10 cellular contexts compared by ENCODE assay signal in the genomic region with DNA sequence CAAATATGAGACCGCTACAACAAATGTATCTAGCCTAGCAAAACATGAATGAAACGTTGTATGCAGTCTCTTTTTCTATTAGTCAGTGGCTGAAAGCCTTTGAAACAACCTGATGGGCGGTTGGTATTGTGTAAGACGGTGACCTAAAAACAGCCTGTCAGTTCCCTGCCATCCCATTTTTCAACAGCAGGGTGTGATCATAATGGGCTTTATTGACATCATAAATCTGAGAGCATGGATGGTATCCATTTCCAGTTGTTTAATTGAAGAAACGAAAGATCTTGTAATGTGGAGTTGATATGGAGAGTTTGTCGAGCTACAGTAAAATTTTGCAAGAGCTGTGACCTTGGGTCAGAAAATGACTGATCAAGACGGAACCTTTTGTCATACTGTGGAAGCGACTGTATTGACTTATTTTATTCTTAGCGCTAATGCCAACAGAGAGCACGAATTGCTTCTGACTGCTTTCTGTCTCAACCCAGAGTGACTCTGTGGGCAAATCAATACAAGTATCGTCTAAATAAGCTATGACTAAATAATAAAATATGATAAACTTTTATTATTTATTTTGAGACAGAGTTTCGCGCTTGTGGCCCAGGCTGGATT. TPM values are rescaled to one million over a fixed set of nuclear protein-coding genes. Genes with fewer than 3 reads are reported as not detected.
DNase-seq lines count a peak whose midpoint lies in the region; TF ChIP-seq lines count a peak whose summit lies in the region.
"Had no signal": no experiment of that assay in that cellular context is flagged by ENCODE, and none has a peak within 500 bp of the region (broad histone marks: within the 10 kb centered on the region; RNA-seq: fewer than 3 reads in every experiment).

No MANE protein-coding gene starts in this region.

- no peak overlapping the region for H3K4me3 ChIP-seq in lower leg skin (ENCODE audit: low read depth, poor library complexity, severe bottlenecking)

- in situ Hi-C loops in SK-MEL-5 (cut with HindIII; ENCODE audit: low pct_unique_long_range_greater_than_20kb, low sequenced_read_pairs): no loop called here

- BruUV-seq in Calu3 (replicated peaks; lab: Mats Ljungman, UMichigan): no TSS peak

- H3K27ac Mint-ChIP-seq in Calu3 (ENCODE audit: unreplicated experiment): no peak overlapping the region
- H3K27ac Mint-ChIP-seq: nephron had no signal

- intact Hi-C loops in Calu3 (cut with micrococcal nuclease; ENCODE audit: unreplicated experiment) (no loop called here), lower leg skin (cut with DNase I; ENCODE audit: low total_unique reads) (no loop called here)

- TF ChIP-seq CTCF in Calu3 (IDR thresholded peaks at IDR 0.05; ENCODE audit: unreplicated experiment) (peak; percentile 28), GM20000 (IDR thresholded peaks at IDR 0.05; ENCODE audit: extremely low read depth, missing control alignments) (no peak), lower leg skin (IDR thresholded peaks at IDR 0.05) (no peak)

- 67% methylated on average over 13 of the region's 13 CpGs for WGBS in lower leg skin, 2 donors

- H3K27me3 Mint-ChIP-seq in Calu3 (ENCODE audit: unreplicated experiment): peaks cover 37% of the 10 kb centered on the region

- H3K36me3 Mint-ChIP-seq in Calu3 (ENCODE audit: insufficient read depth, unreplicated experiment): no peaks in the 10 kb centered on the region

- TF ChIP-seq POLR2A in lower leg skin (IDR thresholded peaks at IDR 0.05): no peak

- CTCF ChIA-PET in Calu3 (lab: Charles Lee): interaction anchor here (0.9 to 1.5 kb wide), 3 partner anchors 10 to 44 kb away, joined by 5 to 8 read pairs (median 7); no protein-coding TSS in a partner anchor

- H3K4me3 Mint-ChIP-seq in Calu3 (ENCODE audit: low read depth, unreplicated experiment): no peak overlapping the region
- H3K4me3 Mint-ChIP-seq: nephron had no signal

- peaks cover 13% of the 10 kb centered on the region for H3K4me1 Mint-ChIP-seq in Calu3 (ENCODE audit: low read depth, unreplicated experiment)
- H3K4me1 Mint-ChIP-seq: nephron had no signal

- peak; percentile 56 for DNase-seq in Calu3
- peak; percentile 72 for DNase-seq in HuH-7 (ENCODE audit: low spot score)
- peak; percentile 69 for DNase-seq in SK-MEL-5 (ENCODE audit: low read depth, low spot score)
- peak; percentile 29 for DNase-seq in iPS-NIHi11 (ENCODE audit: low spot score)
- no peak for DNase-seq in effector CD4-positive, alpha-beta T cell
- no peak for DNase-seq in LoVo (ENCODE audit: low spot score)
- DNase-seq in GM20000 (ENCODE audit: low spot score): no peak
- DNase-seq in lower leg skin (ENCODE audit: low spot score in 2 of 2): no peak
- DNase-seq: NCI-H345 had no signal

- no peaks in the 10 kb centered on the region for H3K9me3 Mint-ChIP-seq in Calu3 (ENCODE audit: low read depth, unreplicated experiment)
- H3K9me3 Mint-ChIP-seq: nephron had no signal

RNA-seq across cellular contexts. Expression of a gene that starts 12.3 kb away (rescaled TPM):
- not detected in 2 replicates for total RNA-seq in Calu3 (2022)
- total RNA-seq in SK-MEL-5 (2014; rRNA removed; shearing (Covaris generic)): 0.48 TPM in 1 of 2 replicates, not detected in the other
- polyA plus RNA-seq in SK-MEL-5 (2015; cell fraction: cytosol; rRNA removed): not detected in 2 replicates
- polyA plus RNA-seq in SK-MEL-5 (2015; cell fraction: nucleus; rRNA removed): 0.11 TPM in 1 of 2 replicates, not detected in the other
- under 1 TPM in 1 of 4 donors, not detected in 3; 0.42 TPM for total RNA-seq in lower leg skin

RNA-seq across cellular contexts. Expression of a gene that starts 34.0 kb away (rescaled TPM):
- 0.29 TPM in 1 of 2 replicates, not detected in the other for total RNA-seq in Calu3 (2022)
- total RNA-seq in SK-MEL-5 (2014; rRNA removed; shearing (Covaris generic)): not detected in 2 replicates
- polyA plus RNA-seq in SK-MEL-5 (2015; cell fraction: cytosol; rRNA removed): 0.52 TPM in 1 of 2 replicates, not detected in the other
- not detected in 2 replicates for polyA plus RNA-seq in SK-MEL-5 (2015; cell fraction: nucleus; rRNA removed)
- total RNA-seq in lower leg skin: 100 to 1,000 TPM; 103 to 153 (median 120) TPM

RNA-seq across cellular contexts. Expression of a gene that starts 57.3 kb away (rescaled TPM):
- total RNA-seq in Calu3 (2022): 33.1 and 43.3 TPM in 2 replicates
- 75.3 and 96.5 TPM in 2 replicates for total RNA-seq in SK-MEL-5 (2014; rRNA removed; shearing (Covaris generic))
- 76.7 and 102 TPM in 2 replicates for polyA plus RNA-seq in SK-MEL-5 (2015; cell fraction: cytosol; rRNA removed)
- polyA plus RNA-seq in SK-MEL-5 (2015; cell fraction: nucleus; rRNA removed): 20.3 and 31.1 TPM in 2 replicates
- 10 to 100 TPM; 46.2 to 89.0 (median 62.3) TPM for total RNA-seq in lower leg skin

RNA-seq across cellular contexts. Expression of a gene that starts 57.6 kb away (rescaled TPM):
- total RNA-seq in Calu3 (2022): 48.0 and 48.2 TPM in 2 replicates
- 41.3 and 50.9 TPM in 2 replicates for total RNA-seq in SK-MEL-5 (2014; rRNA removed; shearing (Covaris generic))
- polyA plus RNA-seq in SK-MEL-5 (2015; cell fraction: cytosol; rRNA removed): 86.2 and 109 TPM in 2 replicates
- 45.1 and 55.2 TPM in 2 replicates for polyA plus RNA-seq in SK-MEL-5 (2015; cell fraction: nucleus; rRNA removed)
- 100 to 1,000 TPM in 1 of 4 donors, 10 to 100 TPM in 3; 57.8 to 104 (median 89.0) TPM for total RNA-seq in lower leg skin

RNA-seq across cellular contexts. Expression of a gene that starts 58.7 kb away (rescaled TPM):
- total RNA-seq in Calu3 (2022): 20.3 and 27.1 TPM in 2 replicates
- total RNA-seq in SK-MEL-5 (2014; rRNA removed; shearing (Covaris generic)): 17.2 and 23.6 TPM in 2 replicates
- polyA plus RNA-seq in SK-MEL-5 (2015; cell fraction: cytosol; rRNA removed): 24.7 and 34.7 TPM in 2 replicates
- polyA plus RNA-seq in SK-MEL-5 (2015; cell fraction: nucleus; rRNA removed): 7.0 and 8.9 TPM in 2 replicates
- 10 to 100 TPM; 18.7 to 44.3 (median 31.7) TPM for total RNA-seq in lower leg skin

Comparison
In these comparisons a context has a peak if more than half of its experiments do, and no peak if none do; other contexts are left out.
1. DNase-seq: peak in Calu3 (single experiment), HuH-7 (single experiment), SK-MEL-5 (single experiment) and iPS-NIHi11 (single experiment); none in effector CD4-positive, alpha-beta T cell (single experiment), LoVo (single experiment), GM20000 (single experiment) and lower leg skin (0 of 2).
2. RNA of a gene that starts 34.0 kb away (total RNA-seq): 103 to 153 TPM in lower leg skin; 0.29 TPM in Calu3 and not detected in SK-MEL-5; every median in the first group is over 10 times any median in the second.